19 cellular contexts compared by ENCODE assay signal in genomic region chr12:109114644-109115043, GRCh38. TPM values are rescaled to one million over a fixed set of nuclear protein-coding genes. Genes with fewer than 3 reads are reported as not detected.
DNase-seq lines count a peak whose midpoint lies in the region; TF ChIP-seq lines count a peak whose summit lies in the region.
"Had no signal": no experiment of that assay in that cellular context is flagged by ENCODE, and none has a peak within 500 bp of the region (broad histone marks: within the 10 kb centered on the region; RNA-seq: fewer than 3 reads in every experiment).

No MANE protein-coding gene starts in this region.

- H3K9me3 ChIP-seq in Peyer's patch (no peaks in the 10 kb centered on the region), muscle layer of colon (ENCODE audit: low read length) (no peaks in the 10 kb centered on the region), stomach smooth muscle (ENCODE audit: control insufficient read depth in 2 of 2, low read length in 2 of 2) (no peaks in the 10 kb centered on the region)
- H3K9me3 ChIP-seq: testis had no signal

- H3K36me3 ChIP-seq in Peyer's patch (no peaks in the 10 kb centered on the region), muscle layer of colon (ENCODE audit: insufficient read depth, low read length) (no peaks in the 10 kb centered on the region), stomach smooth muscle (ENCODE audit: control insufficient read depth in 2 of 2, insufficient read depth in 2 of 2, low read length in 2 of 2) (peaks cover 5 to 6% of the 10 kb centered on the region in 2 donors), brain microvascular endothelial cell (replicated peaks) (no peaks in the 10 kb centered on the region)

- peak overlapping the region in 3 of 4 donors; percentile 75 to 92 (median 90) for H3K27ac ChIP-seq in Peyer's patch
- H3K27ac ChIP-seq in coronary artery, result peak overlapping the region; percentile 54 to 67
- peak overlapping the region; percentile 90 for H3K27ac ChIP-seq in muscle layer of colon (ENCODE audit: low read depth, low read length)
- H3K27ac ChIP-seq in stomach smooth muscle (ENCODE audit: low read length), result peak overlapping the region; percentile 97
- H3K27ac ChIP-seq in brain microvascular endothelial cell, result no peak overlapping the region

- H3K4me3 ChIP-seq in Peyer's patch (peak overlapping the region in 1 of 4 donors; percentile 2), coronary artery (no peak overlapping the region), muscle layer of colon (ENCODE audit: low read depth in 1 of 2, low read length in 2 of 2) (no peak overlapping the region), stomach smooth muscle (ENCODE audit: low read length in 2 of 2) (peak overlapping the region in 1 of 2 donors; percentile 57), brain microvascular endothelial cell (ENCODE audit: low read depth, low read length) (no peak overlapping the region)
- H3K4me3 ChIP-seq: GM12878, testis had no signal

- no peaks in the 10 kb centered on the region for H3K27me3 ChIP-seq in Peyer's patch
- H3K27me3 ChIP-seq in muscle layer of colon (ENCODE audit: control insufficient read depth in 1 of 2, insufficient read depth in 2 of 2, low read length in 2 of 2), result no peaks in the 10 kb centered on the region
- H3K27me3 ChIP-seq in stomach smooth muscle (ENCODE audit: control insufficient read depth in 1 of 2, insufficient read depth in 2 of 2, low read length in 2 of 2), result no peaks in the 10 kb centered on the region
- H3K27me3 ChIP-seq in brain microvascular endothelial cell (replicated peaks), result no peaks in the 10 kb centered on the region
- H3K27me3 ChIP-seq: testis had no signal

- in situ Hi-C loops in brain microvascular endothelial cell (cut with HindIII; ENCODE audit: low pct_ligation_motif_present, low sequenced_read_pairs), result no loop called here

- H3K9ac ChIP-seq in muscle layer of colon (ENCODE audit: low read length) (no peak overlapping the region), stomach smooth muscle (ENCODE audit: low read length in 2 of 2) (peak overlapping the region in 1 of 2 donors; percentile 76)

- DNase-seq in Peyer's patch (no peak), coronary artery (ENCODE audit: low spot score) (no peak), NCI-H1105 (lab: John Stamatoyannopoulos, UW) (no peak), brain microvascular endothelial cell (no peak), NCI-H128 (lab: John Stamatoyannopoulos, UW; ENCODE audit: unreplicated experiment) (no peak), GM10248 (ENCODE audit: extremely low spot score) (no peak)
- DNase-seq: activated naive CD8-positive, alpha-beta T cell treated with anti-CD3 and anti-CD28 coated beads for 36 hours; CD4-positive, alpha-beta memory T cell; DMS153; erythroblast; GDM1; naive thymus-derived CD8-positive, alpha-beta T cell; NCI-H1694; NCI-H2227 treated with DMSO at 0.1 percent for 48 hours; NCI-H774; testis had no signal

- POLR2A ChIA-PET in GM10248 (lab: Yijun Ruan, JAX), result no interaction called here

- no peak for TF ChIP-seq POLR2A in Peyer's patch (IDR thresholded peaks at IDR 0.05)

- no peak for TF ChIP-seq CTCF in Peyer's patch (IDR thresholded peaks at IDR 0.05)
- no peak for TF ChIP-seq CTCF in coronary artery (IDR thresholded peaks at IDR 0.05)
- no peak for TF ChIP-seq CTCF in brain microvascular endothelial cell (IDR thresholded peaks at IDR 0.05; ENCODE audit: low read depth, low read length, missing control alignments)
- TF ChIP-seq CTCF in GM10248 (IDR thresholded peaks at IDR 0.05; ENCODE audit: control extremely low read depth, extremely low read depth, low read depth, missing control alignments), result no peak

- H3K4me1 ChIP-seq in Peyer's patch (peaks cover 0 to 52% (median 2%) of the 10 kb centered on the region in 4 donors), muscle layer of colon (ENCODE audit: insufficient read depth, low read length) (peaks cover 62% of the 10 kb centered on the region), stomach smooth muscle (ENCODE audit: control insufficient read depth, insufficient read depth, low read length) (peaks cover 68% of the 10 kb centered on the region)

- CTCF ChIA-PET in GM10248 (lab: Yijun Ruan, JAX), result interaction anchor here (1.2 to 3.3 kb wide), 3 partner anchors 14 to 280 kb away, joined by 3 to 14 read pairs (median 4); no protein-coding TSS in a partner anchor

RNA-seq across cellular contexts. Expression of gene ACACB, which starts 1.7 kb away (rescaled TPM):
- total RNA-seq in Peyer's patch, result 100 to 1,000 TPM in 3 of 4 donors, 10 to 100 TPM in 1; 56.0 to 179 (median 152) TPM

RNA-seq across cellular contexts. Expression of gene UNG, which starts 17.2 kb away (rescaled TPM):
- 10 to 100 TPM; 19.0 to 58.6 (median 21.3) TPM for total RNA-seq in Peyer's patch

RNA-seq across cellular contexts. Expression of gene ALKBH2, which starts 21.4 kb away (rescaled TPM):
- 10 to 100 TPM in 1 of 4 donors, 1 to 10 TPM in 3; 5.2 to 26.4 (median 7.3) TPM for total RNA-seq in Peyer's patch
